In genomic region chr14:61565836-61566536, GRCh38 we compare ENCODE assay signal across 16 cellular contexts.
DNase-seq lines count a peak whose midpoint lies in the region; ATAC-seq, FAIRE-seq and TF ChIP-seq lines count a peak whose summit lies in the region.
"Had no signal": no experiment of that assay in that cellular context is flagged by ENCODE, and none has a peak within 500 bp of the region (broad histone marks: within the 10 kb centered on the region; RNA-seq: fewer than 3 reads in every experiment).

No MANE protein-coding gene starts in this region.

- no peak for ATAC-seq in stimulated activated naive CD8-positive, alpha-beta T cell treated with anti-CD3 and anti-CD28 coated beads, Interleukin-15, Interleukin-2, amounts not matched to agents 100 U/mL and 50 U/mL, for 24 hours
- ATAC-seq: heart right ventricle had no signal

- H3K36me3 ChIP-seq in adipocyte (ENCODE audit: control insufficient read depth, insufficient read depth, low read length, severe bottlenecking) (no peaks in the 10 kb centered on the region), vagina (no peaks in the 10 kb centered on the region)
- H3K36me3 ChIP-seq: cardiac muscle cell, heart right ventricle had no signal

- H3K4me3 Mint-ChIP-seq in stimulated activated naive CD8-positive, alpha-beta T cell treated with anti-CD3 and anti-CD28 coated beads, Interleukin-15, Interleukin-2, amounts not matched to agents 100 ng/mL and 50 ng/mL, for 24 hours = no peak overlapping the region
- H3K4me3 Mint-ChIP-seq: CD8-positive, alpha-beta memory T cell had no signal

- H3K27ac Mint-ChIP-seq in stimulated activated naive CD8-positive, alpha-beta T cell treated with anti-CD3 and anti-CD28 coated beads, Interleukin-15, Interleukin-2, amounts not matched to agents 100 ng/mL and 50 ng/mL, for 24 hours = peak overlapping the region; percentile 64

- no peaks in the 10 kb centered on the region for H3K27me3 Mint-ChIP-seq in stimulated activated naive CD8-positive, alpha-beta T cell treated with anti-CD3 and anti-CD28 coated beads, Interleukin-15, Interleukin-2, amounts not matched to agents 100 ng/mL and 50 ng/mL, for 24 hours
- H3K27me3 Mint-ChIP-seq: IgD-negative memory B cell had no signal

- H3K4me1 Mint-ChIP-seq in stimulated activated naive CD8-positive, alpha-beta T cell treated with anti-CD3 and anti-CD28 coated beads, Interleukin-15, Interleukin-2, amounts not matched to agents 100 ng/mL and 50 ng/mL, for 24 hours (ENCODE audit: low read depth) = peaks cover 97% of the 10 kb centered on the region

- peak overlapping the region; percentile 17 for H3K4me3 ChIP-seq in adipocyte (ENCODE audit: low read length)
- no peak overlapping the region for H3K4me3 ChIP-seq in fibroblast of villous mesenchyme (ENCODE audit: low read depth, low read length)
- H3K4me3 ChIP-seq in vagina = no peak overlapping the region
- H3K4me3 ChIP-seq: cardiac muscle cell, heart right ventricle, SK-N-MC had no signal

- intact Hi-C loops in vagina (cut with DNase I) = no loop called here

- H3K27me3 ChIP-seq in adipocyte (replicated peaks; ENCODE audit: control insufficient read depth, insufficient read depth, low read length) = no peaks in the 10 kb centered on the region
- no peaks in the 10 kb centered on the region for H3K27me3 ChIP-seq in vagina
- H3K27me3 ChIP-seq: cardiac muscle cell, heart right ventricle had no signal

- TF ChIP-seq CTCF in fibroblast of villous mesenchyme (IDR thresholded peaks at IDR 0.05; ENCODE audit: insufficient read depth, low read depth, low read length) = no peak
- TF ChIP-seq CTCF in vagina (IDR thresholded peaks at IDR 0.05) = no peak
- TF ChIP-seq CTCF in D721Med (IDR thresholded peaks at IDR 0.05; ENCODE audit: insufficient read depth, missing control alignments) = no peak

- peak overlapping the region; percentile 85 for H3K27ac ChIP-seq in vagina
- H3K27ac ChIP-seq: cardiac muscle cell, SK-N-MC had no signal

- H3K9ac ChIP-seq in adipocyte (ENCODE audit: low read length) = peak overlapping the region; percentile 91

- no peaks in the 10 kb centered on the region for H3K9me3 Mint-ChIP-seq in stimulated activated naive CD8-positive, alpha-beta T cell treated with anti-CD3 and anti-CD28 coated beads, Interleukin-15, Interleukin-2, amounts not matched to agents 100 ng/mL and 50 ng/mL, for 24 hours
- H3K9me3 Mint-ChIP-seq: CD8-positive, alpha-beta memory T cell; IgD-negative memory B cell had no signal

- TF ChIP-seq POLR2A in vagina (IDR thresholded peaks at IDR 0.05) = no peak

- no peak for FAIRE-seq in D721Med (lab: Jason Lieb, UNC)
- FAIRE-seq: GM12891 had no signal

- no peak for DNase-seq in stimulated activated naive CD8-positive, alpha-beta T cell treated with anti-CD3 and anti-CD28 coated beads, Interleukin-15, Interleukin-2, amounts not matched to agents 100 U/mL and 50 U/mL, for 24 hours
- peak; percentile 72 for DNase-seq in adipocyte (ENCODE audit: low read depth)
- peak; percentile 93 for DNase-seq in fibroblast of villous mesenchyme (ENCODE audit: low read depth)
- no peak for DNase-seq in vagina (ENCODE audit: extremely low spot score in 2 of 2)
- no peak for DNase-seq in ureter (ENCODE audit: low spot score)
- no peak for DNase-seq in D721Med (ENCODE audit: insufficient read length, low spot score)
- DNase-seq in cortex of kidney (lab: John Stamatoyannopoulos, UW) = no peak
- DNase-seq: CD8-positive, alpha-beta memory T cell; heart right ventricle; NCI-H2107; substantia nigra had no signal

- H3K4me1 ChIP-seq in adipocyte (ENCODE audit: control insufficient read depth, insufficient read depth, low read length) = peaks cover 96% of the 10 kb centered on the region
- peaks cover 90% of the 10 kb centered on the region for H3K4me1 ChIP-seq in vagina

- no peaks in the 10 kb centered on the region for H3K36me3 Mint-ChIP-seq in stimulated activated naive CD8-positive, alpha-beta T cell treated with anti-CD3 and anti-CD28 coated beads, Interleukin-15, Interleukin-2, amounts not matched to agents 100 ng/mL and 50 ng/mL, for 24 hours (ENCODE audit: low read depth)
- H3K36me3 Mint-ChIP-seq: CD8-positive, alpha-beta memory T cell; IgD-negative memory B cell had no signal

- H3K9me3 ChIP-seq in adipocyte (ENCODE audit: control insufficient read depth, low read length) = no peaks in the 10 kb centered on the region
- H3K9me3 ChIP-seq in vagina = no peaks in the 10 kb centered on the region
- H3K9me3 ChIP-seq: heart right ventricle had no signal

Comparison
In these comparisons a context has a peak if more than half of its experiments do, and no peak if none do; other contexts are left out.
1. DNase-seq: peak in adipocyte (single experiment) and fibroblast of villous mesenchyme (single experiment); none in stimulated activated naive CD8-positive, alpha-beta T cell treated with anti-CD3 and anti-CD28 coated beads, Interleukin-15, Interleukin-2, amounts not matched to agents 100 U/mL and 50 U/mL, for 24 hours (single experiment), vagina (0 of 2), ureter (single experiment), D721Med (single experiment) and cortex of kidney (single experiment).